Comparison of ENCODE assay signal across 19 cellular contexts in the genomic region with DNA sequence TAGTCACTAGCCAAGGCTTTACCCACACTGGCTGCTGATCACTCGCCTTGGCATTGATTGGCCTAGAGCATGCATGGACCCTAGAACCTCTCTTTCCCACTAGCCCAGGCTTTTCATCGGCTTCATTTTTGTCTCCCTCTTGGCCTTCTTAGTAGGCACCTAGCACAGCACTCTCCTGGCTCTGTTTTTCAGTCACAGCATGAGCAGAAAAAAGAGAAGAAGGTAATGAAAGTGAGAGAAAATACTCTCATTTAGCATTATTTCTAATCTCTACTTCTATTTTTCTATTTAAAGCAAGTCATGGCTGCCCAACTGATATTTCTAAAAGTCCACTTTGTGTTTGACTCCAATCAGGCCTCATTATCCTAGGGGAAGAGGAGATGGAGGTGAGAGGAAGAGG.
DNase-seq lines count a peak whose midpoint lies in the region; ATAC-seq and TF ChIP-seq lines count a peak whose summit lies in the region.
"Had no signal": no experiment of that assay in that cellular context is flagged by ENCODE, and none has a peak within 500 bp of the region (broad histone marks: within the 10 kb centered on the region; RNA-seq: fewer than 3 reads in every experiment).

No MANE protein-coding gene starts in this region.

- H4K20me1 ChIP-seq in H9 (ENCODE audit: control insufficient read depth, insufficient read depth, insufficient read length) (no peaks in the 10 kb centered on the region), OCI-LY3 (ENCODE audit: insufficient read depth, low read length) (no peaks in the 10 kb centered on the region)

- H3K4me1 Mint-ChIP-seq in H9 = no peaks in the 10 kb centered on the region
- no peaks in the 10 kb centered on the region for H3K4me1 Mint-ChIP-seq in natural killer cell treated with Interleukin-12 subunit alpha and Interleukin-12 subunit beta and Interleukin-15 and Interleukin-18, amount 100 ng/mL, for 72 hours (ENCODE audit: low read depth in 2 of 2)
- H3K4me1 Mint-ChIP-seq: CD4-positive, alpha-beta memory T cell had no signal

- no peak overlapping the region for H3K23ac ChIP-seq in H9 (ENCODE audit: insufficient read length, low read depth, low read length)

- no peak overlapping the region for H4K8ac ChIP-seq in H9 (replicated peaks; ENCODE audit: insufficient read length, low read depth, low read length)

- TF ChIP-seq CTCF in H9 (conservative IDR thresholded peaks at IDR 0.05) (no peak), OCI-LY3 (IDR thresholded peaks at IDR 0.05; ENCODE audit: low read depth, low read length) (no peak), spleen (IDR thresholded peaks at IDR 0.05 in 8 of 11, conservative IDR thresholded peaks at IDR 0.05 in 3 of 11) (no peak), adrenal gland (IDR thresholded peaks at IDR 0.05) (no peak)

- no peak overlapping the region for H3K4me3 Mint-ChIP-seq in H9
- no peak overlapping the region for H3K4me3 Mint-ChIP-seq in natural killer cell treated with Interleukin-12 subunit alpha and Interleukin-12 subunit beta and Interleukin-15 and Interleukin-18, amount 100 ng/mL, for 72 hours
- H3K4me3 Mint-ChIP-seq: CD4-positive, alpha-beta memory T cell had no signal

- no peak overlapping the region for H3K4ac ChIP-seq in H9 (ENCODE audit: low read depth, low read length)

- no peaks in the 10 kb centered on the region for H3K79me1 ChIP-seq in H9 (ENCODE audit: insufficient read depth, low read depth, low read length, poor library complexity, severe bottlenecking)

- no peak overlapping the region for H3K4me2 ChIP-seq in H9 (ENCODE audit: insufficient read depth, insufficient read length, low read length)
- H3K4me2 ChIP-seq in OCI-LY3 (ENCODE audit: low read length) = peak overlapping the region; percentile 51
- H3K4me2 ChIP-seq: A549, KMS-11 had no signal

- no peak overlapping the region for H2AK5ac ChIP-seq in H9 (ENCODE audit: insufficient read length, low read length)

- no peak overlapping the region for H3K56ac ChIP-seq in H9 (ENCODE audit: insufficient read length, low read depth, low read length)

- peak overlapping the region; percentile 64 for H3K18ac ChIP-seq in H9 (ENCODE audit: insufficient read length, low read depth, low read length)

- H3K27me3 ChIP-seq in H9 (ENCODE audit: insufficient read depth, low read length) (no peaks in the 10 kb centered on the region), OCI-LY3 (ENCODE audit: low read depth, low read length) (no peaks in the 10 kb centered on the region), spleen (replicated peaks in 1 of 7) (no peaks in the 10 kb centered on the region), adrenal gland (no peaks in the 10 kb centered on the region)

- no peaks in the 10 kb centered on the region for H3K9me3 Mint-ChIP-seq in H9
- H3K9me3 Mint-ChIP-seq in natural killer cell treated with Interleukin-12 subunit alpha and Interleukin-12 subunit beta and Interleukin-15 and Interleukin-18, amount 100 ng/mL, for 72 hours = peaks cover 6% of the 10 kb centered on the region
- H3K9me3 Mint-ChIP-seq: CD4-positive, alpha-beta memory T cell had no signal

- H2BK15ac ChIP-seq in H9 (ENCODE audit: low read depth, low read length) = no peak overlapping the region

- H3K27ac Mint-ChIP-seq in H9 = no peak overlapping the region
- no peak overlapping the region for H3K27ac Mint-ChIP-seq in natural killer cell treated with Interleukin-12 subunit alpha and Interleukin-12 subunit beta and Interleukin-15 and Interleukin-18, amount 100 ng/mL, for 72 hours
- H3K27ac Mint-ChIP-seq: CD4-positive, alpha-beta memory T cell had no signal

- no peaks in the 10 kb centered on the region for H3K36me3 ChIP-seq in OCI-LY3 (replicated peaks; ENCODE audit: low read depth, low read length)
- no peaks in the 10 kb centered on the region for H3K36me3 ChIP-seq in spleen
- H3K36me3 ChIP-seq in adrenal gland (replicated peaks in 1 of 2) = no peaks in the 10 kb centered on the region
- H3K36me3 ChIP-seq: HAP-1 had no signal

- H3K27ac ChIP-seq in H9 (ENCODE audit: insufficient read length, low read depth, low read length) (no peak overlapping the region), OCI-LY3 (ENCODE audit: low read length) (peak overlapping the region; percentile 62), spleen (no peak overlapping the region), adrenal gland (no peak overlapping the region)
- H3K27ac ChIP-seq: 22Rv1, A549, C4-2B, HL-60, KMS-11 had no signal

- no peaks in the 10 kb centered on the region for H3K36me3 Mint-ChIP-seq in H9 (ENCODE audit: insufficient read depth in 1 of 3, low read depth in 3 of 3)
- H3K36me3 Mint-ChIP-seq in natural killer cell treated with Interleukin-12 subunit alpha and Interleukin-12 subunit beta and Interleukin-15 and Interleukin-18, amount 100 ng/mL, for 72 hours = no peaks in the 10 kb centered on the region
- H3K36me3 Mint-ChIP-seq: CD4-positive, alpha-beta memory T cell had no signal

- H3K9me3 ChIP-seq in H9 (ENCODE audit: control insufficient read depth, low read depth, low read length) (no peaks in the 10 kb centered on the region), OCI-LY3 (ENCODE audit: insufficient read depth, low read length) (no peaks in the 10 kb centered on the region), spleen (no peaks in the 10 kb centered on the region), adrenal gland (replicated peaks in 1 of 3) (no peaks in the 10 kb centered on the region)
- H3K9me3 ChIP-seq: A549, HAP-1 had no signal

- no peak overlapping the region for H4K91ac ChIP-seq in H9 (ENCODE audit: insufficient read length, low read depth, low read length)

- no peak overlapping the region for H2BK12ac ChIP-seq in H9 (ENCODE audit: insufficient read length, low read depth, low read length)

- TF ChIP-seq POLR2A in spleen (IDR thresholded peaks at IDR 0.05) = no peak
- TF ChIP-seq POLR2A in adrenal gland (IDR thresholded peaks at IDR 0.05) = no peak

- no peak overlapping the region for H2BK20ac ChIP-seq in H9 (ENCODE audit: low read depth, low read length, poor library complexity, severe bottlenecking)

- DNase-seq in H9 (no peak), spleen (peak; percentile 18), posterior vena cava (ENCODE audit: low spot score) (no peak), adrenal gland (no peak)
- DNase-seq in natural killer cell treated with Interleukin-12 subunit alpha and Interleukin-12 subunit beta and Interleukin-15 and Interleukin-18, amount 100 ng/mL, for 72 hours (ENCODE audit: low spot score) = no peak
- DNase-seq: AML-193; CD4-positive, alpha-beta memory T cell; DMS153; DMS79; GDM1; GOT3 had no signal

- no peak overlapping the region for H3T11ph ChIP-seq in H9 (ENCODE audit: low read length)

- no peak overlapping the region for H3K14ac ChIP-seq in H9 (ENCODE audit: insufficient read depth, low read length)

- no peak overlapping the region for H3K9ac ChIP-seq in H9 (ENCODE audit: extremely low read depth, insufficient read length, low read length)
- peak overlapping the region; percentile 22; the same call in 1 of the 2 replicates for H3K9ac ChIP-seq in OCI-LY3 (ENCODE audit: low read length)
- H3K9ac ChIP-seq: KMS-11 had no signal

- no peak overlapping the region for H2BK120ac ChIP-seq in H9 (ENCODE audit: low read depth, low read length, poor library complexity, severe bottlenecking)

- ATAC-seq in GM18867 (IDR thresholded peaks at IDR 0.05; ENCODE audit: unreplicated experiment) = peak; percentile 68
- no peak for ATAC-seq in natural killer cell treated with Interleukin-12 subunit alpha and Interleukin-12 subunit beta and Interleukin-15 and Interleukin-18, amount 100 ng/mL, for 72 hours
- ATAC-seq: A549 had no signal

- H3K79me2 ChIP-seq in H9 (ENCODE audit: insufficient read depth, low read length) (no peaks in the 10 kb centered on the region), OCI-LY3 (ENCODE audit: low read length) (no peaks in the 10 kb centered on the region)

- H3K4me3 ChIP-seq in OCI-LY3 (ENCODE audit: low read length) (peak overlapping the region; percentile 16; the same call in 1 of the 2 replicates), spleen (no peak overlapping the region), adrenal gland (no peak overlapping the region)
- H3K4me3 ChIP-seq: A549, HAP-1 had no signal

- intact Hi-C loops in spleen (cut with DNase I; ENCODE audit: low total_unique reads) = no loop called here
- intact Hi-C loops in posterior vena cava (cut with DNase I) = no loop called here
- intact Hi-C loops in adrenal gland (cut with DNase I) = no loop called here

- H3K27me3 Mint-ChIP-seq in H9 (ENCODE audit: low read depth) = no peaks in the 10 kb centered on the region
- H3K27me3 Mint-ChIP-seq in natural killer cell treated with Interleukin-12 subunit alpha and Interleukin-12 subunit beta and Interleukin-15 and Interleukin-18, amount 100 ng/mL, for 72 hours = no peaks in the 10 kb centered on the region
- H3K27me3 Mint-ChIP-seq: CD4-positive, alpha-beta memory T cell had no signal

- H3K4me1 ChIP-seq in H9 (ENCODE audit: insufficient read depth, low read length) = no peaks in the 10 kb centered on the region
- H3K4me1 ChIP-seq in OCI-LY3 (ENCODE audit: low read length) = peaks cover 17% of the 10 kb centered on the region
- H3K4me1 ChIP-seq in spleen = no peaks in the 10 kb centered on the region
- H3K4me1 ChIP-seq in adrenal gland (replicated peaks in 1 of 2) = no peaks in the 10 kb centered on the region
- H3K4me1 ChIP-seq: A549, HAP-1 had no signal

- H3K23me2 ChIP-seq in H9 (ENCODE audit: insufficient read length, low read depth, low read length, poor library complexity, severe bottlenecking) = no peaks in the 10 kb centered on the region

- WGBS in H9 (ENCODE audit: extremely low coverage, insufficient read length, low lambda C conversion rate) = no CpG with 5 or more reads among the region's 2 CpGs
- 65 to 96% (median 88%) methylated on average over 2 of the region's 2 CpGs for WGBS in spleen, 5 donors
- 34 to 89% (median 77%) methylated on average over 2 of the region's 2 CpGs for WGBS in adrenal gland, 4 donors

- H2AFZ ChIP-seq in H9 (ENCODE audit: low read length) (no peak overlapping the region), OCI-LY3 (ENCODE audit: low read depth, low read length) (peak overlapping the region; percentile 15)

- H4K5ac ChIP-seq in H9 (ENCODE audit: insufficient read length, low read depth, low read length) = no peak overlapping the region

- no peak overlapping the region for H2BK5ac ChIP-seq in H9 (ENCODE audit: insufficient read length, low read length)
